Comparison of ENCODE assay signal across 10 cellular contexts in genomic region chr2:109032229-109032800, GRCh38. TPM values are rescaled to one million over a fixed set of nuclear protein-coding genes. Genes with fewer than 3 reads are reported as not detected.
DNase-seq lines count a peak whose midpoint lies in the region; ATAC-seq and TF ChIP-seq lines count a peak whose summit lies in the region.
"Had no signal": no experiment of that assay in that cellular context is flagged by ENCODE, and none has a peak within 500 bp of the region (broad histone marks: within the 10 kb centered on the region; RNA-seq: fewer than 3 reads in every experiment).

No MANE protein-coding gene starts in this region.

- no peak for ATAC-seq in gastroesophageal sphincter

- no peaks in the 10 kb centered on the region for H3K9me3 ChIP-seq in gastroesophageal sphincter
- H3K9me3 ChIP-seq: thyroid gland had no signal

- H3K4me3 Mint-ChIP-seq in progenitor cell of endocrine pancreas (ENCODE audit: low read depth) = peak overlapping the region; percentile 68

- no peaks in the 10 kb centered on the region for H3K27me3 Mint-ChIP-seq in progenitor cell of endocrine pancreas

- no peaks in the 10 kb centered on the region for H3K36me3 ChIP-seq in gastroesophageal sphincter
- H3K36me3 ChIP-seq: thyroid gland had no signal

- peaks cover 5% of the 10 kb centered on the region for H3K9me3 Mint-ChIP-seq in progenitor cell of endocrine pancreas (ENCODE audit: low read depth)

- TF ChIP-seq POLR2A in gastroesophageal sphincter (IDR thresholded peaks at IDR 0.05) = no peak

- peak overlapping the region; percentile 81 for H3K27ac Mint-ChIP-seq in progenitor cell of endocrine pancreas

- 71 to 90% methylated on average over 2 to 9 of the region's 9 CpGs for WGBS in gastroesophageal sphincter (ENCODE audit: low coverage in 1 of 2), 2 donors

- TF ChIP-seq CTCF in GM12864 (IDR thresholded peaks at IDR 0.05; ENCODE audit: low read depth, low read length, missing control alignments) (no peak), progenitor cell of endocrine pancreas (IDR thresholded peaks at IDR 0.05; ENCODE audit: unreplicated experiment) (no peak), gastroesophageal sphincter (IDR thresholded peaks at IDR 0.05) (no peak)

- no peak for TF ChIP-seq EP300 in gastroesophageal sphincter (IDR thresholded peaks at IDR 0.05)

- DNase-seq in GM12864 (ENCODE audit: low read depth) = no peak
- peak; percentile 19 for DNase-seq in activated CD4-positive, alpha-beta T cell treated with anti-CD3 and anti-CD28 coated beads for 1 hour
- peak; percentile 46 for DNase-seq in effector CD4-positive, alpha-beta T cell
- DNase-seq in progenitor cell of endocrine pancreas (ENCODE audit: low spot score, unreplicated experiment) = no peak
- no peak for DNase-seq in NOMO-1 treated with dmso at 0.1 percent for 144 hours (lab: John Stamatoyannopoulos, UW; ENCODE audit: unreplicated experiment)
- no peak for DNase-seq in dermis blood vessel endothelial cell
- no peak for DNase-seq in kidney glomerular epithelial cell (lab: John Stamatoyannopoulos, UW)
- DNase-seq: NCI-H226 had no signal

- no peaks in the 10 kb centered on the region for H3K27me3 ChIP-seq in gastroesophageal sphincter
- H3K27me3 ChIP-seq: thyroid gland had no signal

- H3K4me1 ChIP-seq in gastroesophageal sphincter = peaks cover 0 to 18% (median 0%) of the 10 kb centered on the region in 3 donors

- peaks cover 17% of the 10 kb centered on the region for H3K4me1 Mint-ChIP-seq in progenitor cell of endocrine pancreas (ENCODE audit: low read depth)

- peak overlapping the region; percentile 53 for H3K4me3 ChIP-seq in GM12864 (ENCODE audit: low read depth, low read length)
- peak overlapping the region in 1 of 2 donors; percentile 49 for H3K4me3 ChIP-seq in gastroesophageal sphincter

- H3K36me3 Mint-ChIP-seq in progenitor cell of endocrine pancreas (ENCODE audit: insufficient read depth) = no peaks in the 10 kb centered on the region

- peak overlapping the region in 1 of 4 donors; percentile 27 for H3K27ac ChIP-seq in gastroesophageal sphincter
- H3K27ac ChIP-seq: thyroid gland had no signal

RNA-seq across cellular contexts. Expression of gene EDAR, which starts 43.3 kb away (rescaled TPM):
- 0.24 and 0.69 TPM in 2 replicates for total RNA-seq in progenitor cell of endocrine pancreas
- total RNA-seq in dermis blood vessel endothelial cell = not detected in 2 replicates
- total RNA-seq in gastroesophageal sphincter = under 1 TPM in 1 of 4 donors, not detected in 3; 0.92 TPM
- total RNA-seq: thyroid gland had no signal

Comparison
In these comparisons a context has a peak if more than half of its experiments do, and no peak if none do; other contexts are left out.
1. DNase-seq: peak in activated CD4-positive, alpha-beta T cell treated with anti-CD3 and anti-CD28 coated beads for 1 hour (single experiment) and effector CD4-positive, alpha-beta T cell (single experiment); none in GM12864 (single experiment), progenitor cell of endocrine pancreas (single experiment), NOMO-1 treated with dmso at 0.1 percent for 144 hours (single experiment), dermis blood vessel endothelial cell (single experiment) and kidney glomerular epithelial cell (single experiment).